In genomic region chr11:96338910-96339703, GRCh38 we compare ENCODE assay signal across 8 cellular contexts. TPM values are rescaled to one million over a fixed set of nuclear protein-coding genes. Genes with fewer than 3 reads are reported as not detected.
DNase-seq lines count a peak whose midpoint lies in the region; ATAC-seq and TF ChIP-seq lines count a peak whose summit lies in the region.

No MANE protein-coding gene starts in this region.

- H3K79me2 ChIP-seq in Loucy (ENCODE audit: insufficient read depth, low read length): no peaks in the 10 kb centered on the region

- H3K9me3 Mint-ChIP-seq in activated T-cell treated with anti-CD3 and anti-CD28 coated beads, Interleukin-2, amount 50 U/mL, for 4 hours: no peaks in the 10 kb centered on the region
- H3K9me3 Mint-ChIP-seq in osteocyte (ENCODE audit: unreplicated experiment): no peaks in the 10 kb centered on the region

- no peak overlapping the region for H3K4me3 ChIP-seq in Loucy (ENCODE audit: low read length, poor library complexity, severe bottlenecking)
- H3K4me3 ChIP-seq in foreskin fibroblast (ENCODE audit: low read depth in 1 of 2, low read length in 2 of 2): peak overlapping the region; percentile 86 to 95

- no peaks in the 10 kb centered on the region for H4K20me1 ChIP-seq in Loucy (ENCODE audit: insufficient read depth, low read length, poor library complexity, severe bottlenecking)

- H3K36me3 Mint-ChIP-seq in activated T-cell treated with anti-CD3 and anti-CD28 coated beads, Interleukin-2, amount 50 U/mL, for 4 hours (ENCODE audit: insufficient read depth): peaks cover 35% of the 10 kb centered on the region
- peaks cover 17% of the 10 kb centered on the region for H3K36me3 Mint-ChIP-seq in osteocyte (ENCODE audit: unreplicated experiment)

- H3K27me3 ChIP-seq in Loucy (ENCODE audit: insufficient read depth, low read length, poor library complexity, severe bottlenecking): no peaks in the 10 kb centered on the region

- no peaks in the 10 kb centered on the region for H3K9me2 ChIP-seq in Loucy (replicated peaks; ENCODE audit: low read depth, low read length)

- H3K27me3 Mint-ChIP-seq in activated T-cell treated with anti-CD3 and anti-CD28 coated beads, Interleukin-2, amount 50 U/mL, for 4 hours (ENCODE audit: low read depth): no peaks in the 10 kb centered on the region
- no peaks in the 10 kb centered on the region for H3K27me3 Mint-ChIP-seq in osteocyte (ENCODE audit: unreplicated experiment)

- H3K4me1 Mint-ChIP-seq in activated T-cell treated with anti-CD3 and anti-CD28 coated beads, Interleukin-2, amount 50 U/mL, for 4 hours (ENCODE audit: low read depth): peaks cover 69% of the 10 kb centered on the region
- H3K4me1 Mint-ChIP-seq in osteocyte (ENCODE audit: unreplicated experiment): peaks cover 68% of the 10 kb centered on the region

- H2AFZ ChIP-seq in Loucy (ENCODE audit: low read length): peak overlapping the region; percentile 21; the same call in 1 of the 2 replicates

- peak overlapping the region; percentile 13 for H3K9ac ChIP-seq in Loucy (ENCODE audit: low read depth, low read length, poor library complexity, severe bottlenecking)

- no peaks in the 10 kb centered on the region for H3K36me3 ChIP-seq in Loucy (ENCODE audit: insufficient read depth, low read length)

- H3K9me3 ChIP-seq in Loucy (ENCODE audit: insufficient read depth, low read depth, low read length): no peaks in the 10 kb centered on the region

- ATAC-seq in GM21717 (IDR thresholded peaks at IDR 0.05; ENCODE audit: unreplicated experiment): peak; percentile 43
- peak; percentile 8 to 13 for ATAC-seq in activated T-cell treated with anti-CD3 and anti-CD28 coated beads, Interleukin-2, amount 50 U/mL, for 4 hours

- H3K4me3 Mint-ChIP-seq in activated T-cell treated with anti-CD3 and anti-CD28 coated beads, Interleukin-2, amount 50 U/mL, for 4 hours: peak overlapping the region; percentile 99
- peak overlapping the region; percentile 98 for H3K4me3 Mint-ChIP-seq in osteocyte (ENCODE audit: unreplicated experiment)

- peak overlapping the region; percentile 97 for H3K27ac Mint-ChIP-seq in osteocyte (ENCODE audit: unreplicated experiment)

- no peaks in the 10 kb centered on the region for H3F3A ChIP-seq in Loucy (ENCODE audit: low read depth)

- H3K4me1 ChIP-seq in Loucy (ENCODE audit: insufficient read depth, low read length, poor library complexity, severe bottlenecking): peaks cover 33% of the 10 kb centered on the region

- DNase-seq in GM03348 (ENCODE audit: low spot score) (peak; percentile 21), foreskin fibroblast (peak; percentile 70 to 83), osteocyte (ENCODE audit: extremely low spot score, unreplicated experiment) (no peak), DMS 273 (lab: John Stamatoyannopoulos, UW; ENCODE audit: unreplicated experiment) (no peak), NCI-H748 treated with DMSO at 0.1 percent for 48 hours (lab: John Stamatoyannopoulos, UW) (no peak)
- peak; percentile 20 for DNase-seq in activated T-cell treated with anti-CD3 and anti-CD28 coated beads, Interleukin-2, amount 50 U/mL, for 4 hours

- TF ChIP-seq CTCF in Loucy (conservative IDR thresholded peaks at IDR 0.05; ENCODE audit: low read length): no peak
- no peak for TF ChIP-seq CTCF in foreskin fibroblast (IDR thresholded peaks at IDR 0.05; ENCODE audit: low read depth, low read length)
- no peak for TF ChIP-seq CTCF in osteocyte (IDR thresholded peaks at IDR 0.05)

- peak overlapping the region; percentile 26 for H3K4me2 ChIP-seq in Loucy (ENCODE audit: low read depth, low read length, poor library complexity, severe bottlenecking)

RNA-seq across cellular contexts. Expression of gene MAML2, which starts 3.9 kb away (rescaled TPM):
- 10 to 100 TPM; 27.3 to 29.8 (median 29.2) TPM for total RNA-seq in activated T-cell treated with anti-CD3 and anti-CD28 coated beads, Interleukin-2, amount 50 U/mL, for 4 hours
- total RNA-seq in osteocyte: 28.0 and 29.3 TPM in 2 replicates

RNA-seq across cellular contexts. Expression of gene CCDC82, which starts 50.6 kb away (rescaled TPM):
- 10 to 100 TPM; 17.6 to 23.8 (median 20.7) TPM for total RNA-seq in activated T-cell treated with anti-CD3 and anti-CD28 coated beads, Interleukin-2, amount 50 U/mL, for 4 hours
- total RNA-seq in osteocyte: 20.8 and 22.2 TPM in 2 replicates

RNA-seq across cellular contexts. Expression of gene JRKL, which starts 50.7 kb away (rescaled TPM):
- 10 to 100 TPM in 1 of 3 donors, 1 to 10 TPM in 2; 8.9 to 11.4 (median 9.4) TPM for total RNA-seq in activated T-cell treated with anti-CD3 and anti-CD28 coated beads, Interleukin-2, amount 50 U/mL, for 4 hours
- 10.6 and 12.0 TPM in 2 replicates for total RNA-seq in osteocyte

Comparison
In these comparisons a context has a peak if more than half of its experiments do, and no peak if none do; other contexts are left out.
1. DNase-seq: peak in GM03348 (single experiment), activated T-cell treated with anti-CD3 and anti-CD28 coated beads, Interleukin-2, amount 50 U/mL, for 4 hours (single experiment) and foreskin fibroblast (2 of 2); none in osteocyte (single experiment), DMS 273 (single experiment) and NCI-H748 treated with DMSO at 0.1 percent for 48 hours (single experiment).